Comparison of ENCODE assay signal across 25 cellular contexts in the genomic region with DNA sequence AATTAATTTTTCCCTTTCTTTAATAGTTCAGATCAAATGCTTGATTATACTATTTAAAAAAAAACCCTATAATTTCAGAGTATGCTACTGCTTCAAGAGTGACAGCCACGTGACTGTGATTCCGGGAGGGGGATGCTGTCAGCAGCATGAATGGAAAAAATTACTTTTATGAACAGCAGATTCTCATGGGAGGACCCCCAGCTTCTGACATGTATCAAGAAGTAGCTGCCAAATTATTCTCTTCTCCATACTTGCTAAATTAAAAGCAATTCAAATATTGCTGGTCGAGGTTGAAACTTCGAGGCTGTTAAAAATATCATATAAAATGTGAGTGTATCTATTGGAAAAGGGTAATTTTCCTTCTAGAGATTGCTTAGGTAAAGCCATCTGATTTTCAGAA.
"Had no signal": no experiment of that assay in that cellular context is flagged by ENCODE, and none has a peak within 500 bp of the region (broad histone marks: within the 10 kb centered on the region; RNA-seq: fewer than 3 reads in every experiment).

No MANE protein-coding gene starts in this region.

- FAIRE-seq: urothelium cell line had no signal

- H3K4me3 ChIP-seq: stomach, suprapubic skin, testis, thoracic aorta, thyroid gland, tibial artery, tibial nerve, transverse colon, upper lobe of left lung, upper lobe of right lung, uterus, vagina had no signal

- H3K9me3 ChIP-seq: stomach, suprapubic skin, testis, thoracic aorta, thyroid gland, tibial artery, tibial nerve, transverse colon, upper lobe of left lung, upper lobe of right lung, uterus, vagina had no signal

- DNase-seq: stimulated activated CD4-positive, alpha-beta T cell treated with anti-CD3 and anti-CD28 coated beads, Interleukin-2, amount 100 ng/mL, for 48 hours; stimulated activated CD4-positive, alpha-beta T cell treated with anti-CD3 and anti-CD28 coated beads, Interleukin-4, amount 100 ng/mL, for 1 hour; stimulated activated CD4-positive, alpha-beta T cell treated with anti-CD3 and anti-CD28 coated beads, Interleukin-4, amount 100 ng/mL, for 24 hours; stimulated activated CD4-positive, alpha-beta T cell treated with anti-CD3 and anti-CD28 coated beads, Interleukin-4, amount 100 ng/mL, for 4 hours; stimulated activated CD8-positive, alpha-beta memory T cell treated with anti-CD3 and anti-CD28 coated beads, Interleukin-4, amount 100 ng/mL, for 48 hours; stimulated activated naive B cell treated with anti-CD40 and anti-IgM and Interleukin-4, amounts not matched to agents 10 μg/mL and 1 μg/mL and 100 μg/mL, for 72 hours; stimulated activated naive CD4-positive, alpha-beta T cell; stimulated activated naive CD4-positive, alpha-beta T cell treated with Interleukin-2 at 50 U/mL for 16 hours; stimulated activated naive CD8-positive, alpha-beta T cell treated with anti-CD3 and anti-CD28 coated beads, Interleukin-15, amount 100 ng/mL, for 72 hours; stimulated activated naive CD8-positive, alpha-beta T cell treated with anti-CD3 and anti-CD28 coated beads, Interleukin-15, Interleukin-2, amounts not matched to agents 100 U/mL and 50 U/mL, for 24 hours; stomach; substantia nigra; testis; thyroid gland; tibial artery; transverse colon; trophoblast cell; upper lobe of left lung; upper lobe of right lung; uterus had no signal

- H3K27ac ChIP-seq: stomach, suprapubic skin, testis, thoracic aorta, thyroid gland, tibial artery, tibial nerve, transverse colon, upper lobe of left lung, upper lobe of right lung, uterus, vagina had no signal

- H3K27me3 ChIP-seq: stomach, suprapubic skin, testis, thyroid gland, tibial artery, tibial nerve, transverse colon, upper lobe of left lung, upper lobe of right lung, uterus, vagina had no signal

- H3K36me3 ChIP-seq: stomach, suprapubic skin, thoracic aorta, thyroid gland, tibial artery, tibial nerve, transverse colon, upper lobe of left lung, upper lobe of right lung, uterus, vagina had no signal
